In genomic region chrX:150198776-150199175, GRCh38 we compare ENCODE assay signal across 27 cellular contexts.
DNase-seq lines count a peak whose midpoint lies in the region; ATAC-seq and TF ChIP-seq lines count a peak whose summit lies in the region.
"Had no signal": no experiment of that assay in that cellular context is flagged by ENCODE, and none has a peak within 500 bp of the region (broad histone marks: within the 10 kb centered on the region; RNA-seq: fewer than 3 reads in every experiment).

No MANE protein-coding gene starts in this region.

- no peak for TF ChIP-seq POLR2A in transverse colon (IDR thresholded peaks at IDR 0.05)

- H3K9me3 ChIP-seq in Loucy (ENCODE audit: insufficient read depth, low read depth, low read length) (no peaks in the 10 kb centered on the region), transverse colon (no peaks in the 10 kb centered on the region), trophoblast cell (ENCODE audit: insufficient read depth, low read depth, low read length) (no peaks in the 10 kb centered on the region)
- H3K9me3 ChIP-seq in CD4-positive, alpha-beta T cell (ENCODE audit: control insufficient read depth, low read length) = no peaks in the 10 kb centered on the region
- H3K9me3 ChIP-seq: neutrophil, prostate gland had no signal

- TF ChIP-seq EP300 in transverse colon (IDR thresholded peaks at IDR 0.05; ENCODE audit: low read depth) = no peak

- H3K27me3 ChIP-seq in Loucy (ENCODE audit: insufficient read depth, low read length, poor library complexity, severe bottlenecking) (no peaks in the 10 kb centered on the region), transverse colon (no peaks in the 10 kb centered on the region), trophoblast cell (ENCODE audit: insufficient read depth, low read length) (no peaks in the 10 kb centered on the region)
- H3K27me3 ChIP-seq in CD4-positive, alpha-beta T cell (ENCODE audit: control insufficient read depth, insufficient read depth, low read length) = no peaks in the 10 kb centered on the region
- H3K27me3 ChIP-seq: neutrophil had no signal

- TF ChIP-seq CTCF in Loucy (conservative IDR thresholded peaks at IDR 0.05; ENCODE audit: low read length) (no peak), astrocyte of the spinal cord (IDR thresholded peaks at IDR 0.05; ENCODE audit: low read depth, low read length) (no peak), transverse colon (IDR thresholded peaks at IDR 0.05) (no peak)
- TF ChIP-seq CTCF in CD4-positive, alpha-beta T cell (IDR thresholded peaks at IDR 0.05) = no peak

- H3K4me2 ChIP-seq in Loucy (ENCODE audit: low read depth, low read length, poor library complexity, severe bottlenecking) (peak overlapping the region; percentile 37), trophoblast cell (ENCODE audit: low read length) (no peak overlapping the region)
- H3K4me2 ChIP-seq: GM23338 had no signal

- no peak overlapping the region for H3K23ac ChIP-seq in trophoblast cell (ENCODE audit: low read length)

- H4K91ac ChIP-seq in trophoblast cell (ENCODE audit: low read depth, low read length) = no peak overlapping the region

- H3K4me1 Mint-ChIP-seq in CD4-positive, alpha-beta T cell (ENCODE audit: low read depth) = no peaks in the 10 kb centered on the region
- H3K4me1 Mint-ChIP-seq: immature natural killer cell had no signal

- no peaks in the 10 kb centered on the region for H3K79me1 ChIP-seq in trophoblast cell (ENCODE audit: low read length)

- no peak overlapping the region for H3K4me3 ChIP-seq in Loucy (ENCODE audit: low read length, poor library complexity, severe bottlenecking)
- no peak overlapping the region for H3K4me3 ChIP-seq in astrocyte of the spinal cord (ENCODE audit: low read depth, low read length)
- no peak overlapping the region for H3K4me3 ChIP-seq in transverse colon
- H3K4me3 ChIP-seq in trophoblast cell (ENCODE audit: low read depth, low read length) = no peak overlapping the region
- H3K4me3 ChIP-seq: GM23338, K562, prostate gland had no signal

- H4K8ac ChIP-seq in trophoblast cell (ENCODE audit: low read depth, low read length) = no peak overlapping the region

- no peak overlapping the region for H2BK120ac ChIP-seq in trophoblast cell (ENCODE audit: insufficient read depth, low read length, poor library complexity)

- H3K27me3 Mint-ChIP-seq in CD4-positive, alpha-beta T cell = no peaks in the 10 kb centered on the region
- H3K27me3 Mint-ChIP-seq: activated T-helper 17 cell treated with anti-CD3 and anti-CD28 coated beads, Interleukin-2, amount 50 U/mL, for 72 hours; naive thymus-derived CD4-positive, alpha-beta T cell; stimulated activated naive CD8-positive, alpha-beta T cell treated with anti-CD3 and anti-CD28 coated beads, Interleukin-15, amount 100 ng/mL, for 72 hours had no signal

- H3K36me3 ChIP-seq in Loucy (ENCODE audit: insufficient read depth, low read length) = no peaks in the 10 kb centered on the region
- H3K36me3 ChIP-seq in transverse colon = no peaks in the 10 kb centered on the region
- no peaks in the 10 kb centered on the region for H3K36me3 ChIP-seq in trophoblast cell (ENCODE audit: control insufficient read depth in 1 of 2, insufficient read depth in 2 of 2, low read length in 2 of 2)
- H3K36me3 ChIP-seq: neutrophil, prostate gland had no signal

- in situ Hi-C loops in astrocyte of the spinal cord (cut with HindIII; ENCODE audit: low sequenced_read_pairs) = no loop called here
- in situ Hi-C loops in transverse colon (cut with MboI; ENCODE audit: low pct_ligation_motif_present in 1 of 4, low pct_unique_long_range_greater_than_20kb in 1 of 4, low sequenced_read_pairs in 3 of 4) = no loop called here

- no peaks in the 10 kb centered on the region for H3K9me2 ChIP-seq in Loucy (replicated peaks; ENCODE audit: low read depth, low read length)

- H3K9ac ChIP-seq in Loucy (ENCODE audit: low read depth, low read length, poor library complexity, severe bottlenecking) = no peak overlapping the region
- no peak overlapping the region for H3K9ac ChIP-seq in trophoblast cell (ENCODE audit: low read length)

- no peak overlapping the region for H2BK5ac ChIP-seq in trophoblast cell (ENCODE audit: low read depth, low read length, poor library complexity)

- no peak for ATAC-seq in CD4-positive, alpha-beta T cell (ENCODE audit: poor library complexity)
- ATAC-seq: activated T-helper 17 cell treated with anti-CD3 and anti-CD28 coated beads, Interleukin-2, amount 50 U/mL, for 72 hours; GM23338; K562; left lobe of liver; naive thymus-derived CD4-positive, alpha-beta T cell; sciatic nerve; stimulated activated naive CD8-positive, alpha-beta T cell treated with anti-CD3 and anti-CD28 coated beads, Interleukin-15, amount 100 ng/mL, for 72 hours had no signal

- no peak overlapping the region for H3K27ac Mint-ChIP-seq in CD4-positive, alpha-beta T cell
- H3K27ac Mint-ChIP-seq: activated T-helper 17 cell treated with anti-CD3 and anti-CD28 coated beads, Interleukin-2, amount 50 U/mL, for 72 hours; GM23338; immature natural killer cell; mesothelial cell of epicardium; naive thymus-derived CD4-positive, alpha-beta T cell had no signal

- WGBS in transverse colon (ENCODE audit: low coverage in 1 of 2), 2 donors = 63% methylated on average over 2 of the region's 2 CpGs; no CpG with 5 or more reads in 1 of the 2 donors
- no CpG with 5 or more reads among the region's 2 CpGs for WGBS in trophoblast cell (ENCODE audit: extremely low coverage, insufficient coverage, insufficient read length)

- H3K9me3 Mint-ChIP-seq in CD4-positive, alpha-beta T cell = no peaks in the 10 kb centered on the region
- H3K9me3 Mint-ChIP-seq: activated T-helper 17 cell treated with anti-CD3 and anti-CD28 coated beads, Interleukin-2, amount 50 U/mL, for 72 hours; GM23338; naive thymus-derived CD4-positive, alpha-beta T cell; stimulated activated naive CD8-positive, alpha-beta T cell treated with anti-CD3 and anti-CD28 coated beads, Interleukin-15, amount 100 ng/mL, for 72 hours had no signal

- H2AK5ac ChIP-seq in trophoblast cell (ENCODE audit: low read length) = no peak overlapping the region

- intact Hi-C loops in transverse colon (cut with DNase I; ENCODE audit: low total_unique reads) = no loop called here
- intact Hi-C loops in CD4-positive, alpha-beta T cell (cut with DNase I, micrococcal nuclease) = no loop called here

- H3K79me2 ChIP-seq in Loucy (ENCODE audit: insufficient read depth, low read length) = no peaks in the 10 kb centered on the region
- no peaks in the 10 kb centered on the region for H3K79me2 ChIP-seq in trophoblast cell (ENCODE audit: control insufficient read depth, insufficient read depth, low read length, poor library complexity)

- H3K36me3 Mint-ChIP-seq in CD4-positive, alpha-beta T cell (ENCODE audit: low read depth) = no peaks in the 10 kb centered on the region
- H3K36me3 Mint-ChIP-seq: immature natural killer cell; mesothelial cell of epicardium; naive thymus-derived CD4-positive, alpha-beta T cell had no signal

- H2AFZ ChIP-seq in Loucy (ENCODE audit: low read length) (no peak overlapping the region), trophoblast cell (ENCODE audit: insufficient read depth, low read length, poor library complexity) (no peak overlapping the region)
- H2AFZ ChIP-seq: GM23338 had no signal

- peaks cover 27% of the 10 kb centered on the region for H3K4me1 ChIP-seq in Loucy (ENCODE audit: insufficient read depth, low read length, poor library complexity, severe bottlenecking)
- no peaks in the 10 kb centered on the region for H3K4me1 ChIP-seq in transverse colon
- H3K4me1 ChIP-seq in trophoblast cell (ENCODE audit: control insufficient read depth in 1 of 2, insufficient read depth in 2 of 2, low read length in 2 of 2) = no peaks in the 10 kb centered on the region
- H3K4me1 ChIP-seq: prostate gland had no signal

- CTCF ChIA-PET in CD4-positive, alpha-beta T cell (lab: Charles Lee) = no interaction called here

- peak; percentile 22 for DNase-seq in DMS79 (lab: John Stamatoyannopoulos, UW)
- peak; percentile 24 for DNase-seq in astrocyte of the spinal cord (ENCODE audit: low read depth, low spot score)
- peak; percentile 72 for DNase-seq in myocyte (ENCODE audit: low read depth)
- no peak for DNase-seq in transverse colon
- no peak for DNase-seq in trophoblast cell
- no peak for DNase-seq in CD4-positive, alpha-beta T cell
- DNase-seq in hippocampal formation (lab: John Stamatoyannopoulos, UW) = no peak
- DNase-seq: activated CD4-positive, alpha-beta T cell treated with anti-CD3 and anti-CD28 coated beads for 48 hours; activated naive CD4-positive, alpha-beta T cell treated with anti-CD3 and anti-CD28 coated beads, Interleukin-2, amount 50 U/mL, for 16 hours; amniotic stem cell; COR-L47; immature natural killer cell; naive thymus-derived CD4-positive, alpha-beta T cell; NCI-H146; NCI-H774; stimulated activated CD4-positive, alpha-beta T cell treated with anti-CD3 and anti-CD28 coated beads, Interleukin-12 subunit alpha, Interleukin-12 subunit beta, amount 100 ng/mL, for 4 hours; stimulated activated CD4-positive, alpha-beta T cell treated with anti-CD3 and anti-CD28 coated beads, Interleukin-2, amount 100 ng/mL, for 48 hours; stimulated activated naive CD8-positive, alpha-beta T cell treated with anti-CD3 and anti-CD28 coated beads, Interleukin-15, amount 100 ng/mL, for 72 hours had no signal

- H3K4me3 Mint-ChIP-seq in CD4-positive, alpha-beta T cell = no peak overlapping the region
- H3K4me3 Mint-ChIP-seq: activated T-helper 17 cell treated with anti-CD3 and anti-CD28 coated beads, Interleukin-2, amount 50 U/mL, for 72 hours; GM23338; immature natural killer cell; mesothelial cell of epicardium; naive thymus-derived CD4-positive, alpha-beta T cell; stimulated activated naive CD8-positive, alpha-beta T cell treated with anti-CD3 and anti-CD28 coated beads, Interleukin-15, amount 100 ng/mL, for 72 hours had no signal

- no peak overlapping the region for H3K4ac ChIP-seq in trophoblast cell (ENCODE audit: low read depth, low read length)

- H3K14ac ChIP-seq in trophoblast cell (ENCODE audit: low read length) = no peak overlapping the region

- POLR2A ChIA-PET in CD4-positive, alpha-beta T cell (lab: Charles Lee) = no interaction called here

- H4K20me1 ChIP-seq in Loucy (ENCODE audit: insufficient read depth, low read length, poor library complexity, severe bottlenecking) = no peaks in the 10 kb centered on the region

- H4K12ac ChIP-seq in trophoblast cell (ENCODE audit: low read depth, low read length) = no peak overlapping the region

- no peak overlapping the region for H3K18ac ChIP-seq in trophoblast cell (ENCODE audit: low read length)

- H3K27ac ChIP-seq in transverse colon = no peak overlapping the region
- no peak overlapping the region for H3K27ac ChIP-seq in trophoblast cell (ENCODE audit: low read depth, low read length)
- no peak overlapping the region for H3K27ac ChIP-seq in CD4-positive, alpha-beta T cell (ENCODE audit: low read depth, low read length)
- H3K27ac ChIP-seq: neutrophil, prostate gland had no signal

- H2BK12ac ChIP-seq in trophoblast cell (ENCODE audit: low read length) = no peak overlapping the region

- H3F3A ChIP-seq in Loucy (ENCODE audit: low read depth) = no peaks in the 10 kb centered on the region

Comparison
In these comparisons a context has a peak if more than half of its experiments do, and no peak if none do; other contexts are left out.
1. DNase-seq: peak in DMS79 (single experiment), astrocyte of the spinal cord (single experiment) and myocyte (single experiment); none in transverse colon (single experiment), trophoblast cell (0 of 2), CD4-positive, alpha-beta T cell (0 of 10) and hippocampal formation (0 of 2).